ENCODE assay signal across 27 cellular contexts in the genomic region with DNA sequence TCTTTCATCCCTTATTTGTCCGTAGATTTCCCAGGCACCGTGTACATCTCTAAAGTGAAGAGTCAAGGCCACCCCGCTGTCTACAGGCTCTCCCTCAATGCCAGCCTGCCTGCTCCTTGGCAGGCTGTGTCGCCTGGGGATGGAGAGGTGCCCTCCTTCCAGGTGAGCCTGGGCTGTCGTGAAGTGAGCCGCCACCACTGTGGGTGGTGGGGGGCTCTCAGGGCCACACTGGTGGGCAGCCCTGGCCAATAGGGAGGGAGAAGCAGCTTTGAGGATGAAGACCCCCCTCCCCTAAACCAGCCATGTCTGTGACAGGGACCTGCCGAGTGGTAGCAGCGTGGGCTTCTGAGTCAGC. TPM values are rescaled to one million over a fixed set of nuclear protein-coding genes. Genes with fewer than 3 reads are reported as not detected.
"Had no signal": no experiment of that assay in that cellular context is flagged by ENCODE, and none has a peak within 500 bp of the region (broad histone marks: within the 10 kb centered on the region; RNA-seq: fewer than 3 reads in every experiment).

No MANE protein-coding gene starts in this region.

- ATAC-seq: activated T-cell treated with anti-CD3 and anti-CD28 coated beads, Interleukin-2, amount 50 U/mL, for 72 hours; K562; T-cell had no signal

- H3K27me3 Mint-ChIP-seq: activated CD4-positive, alpha-beta T cell treated with anti-CD3 and anti-CD28 coated beads, Interleukin-2, amount 10 ng/mL, durations not matched to agents 24 days and 14 days; T-cell had no signal

- DNase-seq: activated CD4-positive, alpha-beta T cell treated with anti-CD3 and anti-CD28 coated beads for 1 hour; activated CD4-positive, alpha-beta T cell treated with anti-CD3 and anti-CD28 coated beads, Interleukin-2, amount 10 ng/mL, durations not matched to agents 24 days and 14 days; activated CD4-positive, alpha-beta T cell treated with anti-CD3 and anti-CD28 coated beads, Interleukin-2, amount 50 U/mL, for 48 hours; activated gamma-delta T cell treated with Interleukin-2 at 50 U/mL for 16 hours; activated naive CD4-positive, alpha-beta T cell treated with anti-CD3 and anti-CD28 coated beads, Interleukin-2, amount 50 U/mL, for 16 hours; activated naive CD8-positive, alpha-beta T cell treated with anti-CD3 and anti-CD28 coated beads, Interleukin-2, amount 10 ng/mL, durations not matched to agents 7 days and 5 days; activated T-cell treated with anti-CD3 and anti-CD28 coated beads for 4 hours; activated T-cell treated with anti-CD3 and anti-CD28 coated beads, Interleukin-2, amount 50 U/mL, for 72 hours; adrenal gland; anterior cingulate cortex; caudate nucleus; Karpas-422; MM.1S; NCI-H1105; NCI-H1436; NCI-H1694 treated with DMSO at 0.1 percent for 48 hours; NCI-H2029 treated with DMSO at 0.1 percent for 48 hours; NCI-H345; NCI-H510A; NCI-H526 treated with DMSO at 0.1 percent for 48 hours; NCI-H82; T-cell; T-helper 2 cell; T1000 had no signal

- H3K9me3 Mint-ChIP-seq: activated CD4-positive, alpha-beta T cell treated with anti-CD3 and anti-CD28 coated beads, Interleukin-2, amount 10 ng/mL, durations not matched to agents 24 days and 14 days; activated naive CD8-positive, alpha-beta T cell treated with anti-CD3 and anti-CD28 coated beads, Interleukin-2, amount 10 ng/mL, durations not matched to agents 7 days and 5 days; activated T-cell treated with anti-CD3 and anti-CD28 coated beads, Interleukin-2, amount 50 U/mL, for 72 hours; activated T-helper 2 cell treated with anti-CD3 and anti-CD28 coated beads, Interferon-gamma antibody, Interleukin-2, Interleukin-4, amounts not matched to agents 10 μg/mL and 5 μg/mL and 100 μg/mL, durations not matched to agents 14 hours and 24 hours and 36 hours; T-cell had no signal

- H3K27ac Mint-ChIP-seq: activated CD4-positive, alpha-beta T cell treated with anti-CD3 and anti-CD28 coated beads, Interleukin-2, amount 10 ng/mL, durations not matched to agents 24 days and 14 days; activated naive CD8-positive, alpha-beta T cell treated with anti-CD3 and anti-CD28 coated beads, Interleukin-2, amount 10 ng/mL, durations not matched to agents 7 days and 5 days; activated T-cell treated with anti-CD3 and anti-CD28 coated beads, Interleukin-2, amount 50 U/mL, for 72 hours; activated T-helper 2 cell treated with anti-CD3 and anti-CD28 coated beads, Interferon-gamma antibody, Interleukin-2, Interleukin-4, amounts not matched to agents 10 μg/mL and 5 μg/mL and 100 μg/mL, durations not matched to agents 14 hours and 24 hours and 36 hours; T-cell had no signal

- H3K4me3 Mint-ChIP-seq: activated CD4-positive, alpha-beta T cell treated with anti-CD3 and anti-CD28 coated beads, Interleukin-2, amount 10 ng/mL, durations not matched to agents 24 days and 14 days; activated naive CD8-positive, alpha-beta T cell treated with anti-CD3 and anti-CD28 coated beads, Interleukin-2, amount 10 ng/mL, durations not matched to agents 7 days and 5 days; activated T-cell treated with anti-CD3 and anti-CD28 coated beads, Interleukin-2, amount 50 U/mL, for 72 hours; T-cell had no signal

- H3K36me3 Mint-ChIP-seq: activated naive CD8-positive, alpha-beta T cell treated with anti-CD3 and anti-CD28 coated beads, Interleukin-2, amount 10 ng/mL, durations not matched to agents 7 days and 5 days; T-cell had no signal

- H3K4me1 Mint-ChIP-seq: activated CD4-positive, alpha-beta T cell treated with anti-CD3 and anti-CD28 coated beads, Interleukin-2, amount 10 ng/mL, durations not matched to agents 24 days and 14 days; activated naive CD8-positive, alpha-beta T cell treated with anti-CD3 and anti-CD28 coated beads, Interleukin-2, amount 10 ng/mL, durations not matched to agents 7 days and 5 days; T-cell had no signal

RNA-seq across cellular contexts. Expression of gene DISP3, which starts 46.2 kb away (rescaled TPM):
- total RNA-seq: RPMI7951 had no signal
